8 cellular contexts compared by ENCODE assay signal in the genomic region with DNA sequence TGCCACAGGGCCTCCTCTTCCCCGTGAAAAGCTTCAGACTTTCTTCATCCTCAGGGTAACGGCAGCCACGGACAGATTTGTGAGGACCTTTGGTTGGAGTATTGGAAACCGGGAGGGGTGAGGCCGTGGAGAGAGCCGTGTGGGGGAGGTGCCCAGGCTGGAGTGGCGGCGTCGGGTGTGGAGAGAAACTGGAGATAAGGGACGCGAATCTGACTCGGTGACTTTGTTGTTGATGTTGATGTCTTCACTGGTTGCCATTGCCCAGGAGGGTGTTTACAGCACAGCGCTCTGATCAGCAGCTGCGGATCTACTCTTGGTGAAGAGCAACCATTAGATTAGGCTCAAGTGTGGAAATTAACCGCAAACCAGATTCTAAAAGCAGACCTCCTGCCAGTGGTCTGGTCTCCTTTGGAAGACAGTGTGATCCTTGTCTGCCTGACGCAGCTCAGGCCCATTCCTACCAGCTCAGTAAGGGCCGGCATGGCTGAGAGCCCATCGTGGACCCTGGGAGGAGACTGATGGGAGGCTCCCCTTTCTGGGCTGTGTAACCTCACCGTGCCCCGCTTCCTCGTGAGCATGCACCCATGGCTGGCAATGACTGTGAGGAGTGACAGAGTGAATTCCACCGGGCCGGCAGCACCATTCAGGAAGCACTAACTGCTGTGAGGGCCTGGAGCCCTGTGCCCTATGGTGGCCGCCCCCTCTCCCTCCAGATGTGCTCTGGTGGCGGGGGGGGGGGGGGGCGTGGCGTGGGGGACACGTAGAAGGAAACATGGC.
DNase-seq lines count a peak whose midpoint lies in the region; ATAC-seq lines count a peak whose summit lies in the region.

No MANE protein-coding gene starts in this region.

- intact Hi-C loops in left cardiac atrium (cut with DNase I): no loop called here

- POLR2A ChIA-PET in activated CD4-positive, alpha-beta T cell treated with anti-CD3 and anti-CD28 coated beads, Interleukin-2, amount 10 ng/mL, durations not matched to agents 7 days and 5 days (lab: Charles Lee): no interaction called here

- peak; percentile 27 for ATAC-seq in T-helper 17 cell
- ATAC-seq in left cardiac atrium: peak; percentile 7 to 10

- no peaks in the 10 kb centered on the region for H3K36me3 Mint-ChIP-seq in T-helper 17 cell (ENCODE audit: low read depth)
- H3K36me3 Mint-ChIP-seq in activated CD4-positive, alpha-beta T cell treated with anti-CD3 and anti-CD28 coated beads, Interleukin-2, amount 10 ng/mL, durations not matched to agents 7 days and 5 days (ENCODE audit: low read depth): no peaks in the 10 kb centered on the region

- no peaks in the 10 kb centered on the region for H3K9me3 Mint-ChIP-seq in activated CD4-positive, alpha-beta T cell treated with anti-CD3 and anti-CD28 coated beads, Interleukin-2, amount 10 ng/mL, durations not matched to agents 7 days and 5 days

- no peaks in the 10 kb centered on the region for H3K27me3 Mint-ChIP-seq in T-helper 17 cell
- no peaks in the 10 kb centered on the region for H3K27me3 Mint-ChIP-seq in activated CD4-positive, alpha-beta T cell treated with anti-CD3 and anti-CD28 coated beads, Interleukin-2, amount 10 ng/mL, durations not matched to agents 7 days and 5 days

- CTCF ChIA-PET in activated CD4-positive, alpha-beta T cell treated with anti-CD3 and anti-CD28 coated beads, Interleukin-2, amount 10 ng/mL, durations not matched to agents 7 days and 5 days (lab: Charles Lee): no interaction called here

- H3K9me3 ChIP-seq in T-helper 17 cell (ENCODE audit: control insufficient read depth, low read length, poor library complexity, severe bottlenecking): no peaks in the 10 kb centered on the region

- no peak overlapping the region for H3K4me3 ChIP-seq in skeletal muscle cell (ENCODE audit: low read depth, low read length)

- peak; percentile 55 for DNase-seq in EL
- DNase-seq in T-helper 17 cell: peak in 1 of 3 donors; percentile 4
- DNase-seq in left cardiac atrium: peak; percentile 58
- peak; percentile 19 for DNase-seq in skeletal muscle cell (ENCODE audit: low read depth)
- no peak for DNase-seq in GM19240 (ENCODE audit: insufficient read length, low spot score)
- DNase-seq in activated CD4-positive, alpha-beta T cell treated with anti-CD3 and anti-CD28 coated beads, Interleukin-2, amount 10 ng/mL, durations not matched to agents 7 days and 5 days: no peak
- DNase-seq in T1000 (lab: John Stamatoyannopoulos, UW): no peak
- DNase-seq in NCI-H526 (lab: John Stamatoyannopoulos, UW): no peak

- H3K4me3 Mint-ChIP-seq in T-helper 17 cell: no peak overlapping the region
- H3K4me3 Mint-ChIP-seq in activated CD4-positive, alpha-beta T cell treated with anti-CD3 and anti-CD28 coated beads, Interleukin-2, amount 10 ng/mL, durations not matched to agents 7 days and 5 days: no peak overlapping the region

- H3K27ac Mint-ChIP-seq in T-helper 17 cell: no peak overlapping the region
- no peak overlapping the region for H3K27ac Mint-ChIP-seq in activated CD4-positive, alpha-beta T cell treated with anti-CD3 and anti-CD28 coated beads, Interleukin-2, amount 10 ng/mL, durations not matched to agents 7 days and 5 days

- H3K4me1 Mint-ChIP-seq in T-helper 17 cell: peaks cover 39% of the 10 kb centered on the region
- H3K4me1 Mint-ChIP-seq in activated CD4-positive, alpha-beta T cell treated with anti-CD3 and anti-CD28 coated beads, Interleukin-2, amount 10 ng/mL, durations not matched to agents 7 days and 5 days: peaks cover 13% of the 10 kb centered on the region

Comparison
In these comparisons a context has a peak if more than half of its experiments do, and no peak if none do; other contexts are left out.
1. DNase-seq: peak in EL (single experiment), left cardiac atrium (single experiment) and skeletal muscle cell (single experiment); none in GM19240 (single experiment), activated CD4-positive, alpha-beta T cell treated with anti-CD3 and anti-CD28 coated beads, Interleukin-2, amount 10 ng/mL, durations not matched to agents 7 days and 5 days (single experiment), T1000 (single experiment) and NCI-H526 (0 of 2).